Comparison of ENCODE assay signal across 16 cellular contexts in genomic region chr7:133912916-133913697, GRCh38.
DNase-seq lines count a peak whose midpoint lies in the region; ATAC-seq and TF ChIP-seq lines count a peak whose summit lies in the region.
"Had no signal": no experiment of that assay in that cellular context is flagged by ENCODE, and none has a peak within 500 bp of the region (broad histone marks: within the 10 kb centered on the region; RNA-seq: fewer than 3 reads in every experiment).

No MANE protein-coding gene starts in this region.

- H3K27ac Mint-ChIP-seq in MCF 10A (ENCODE audit: low read depth, unreplicated experiment) = no peak overlapping the region
- H3K27ac Mint-ChIP-seq in stimulated activated effector memory CD8-positive, alpha-beta T cell treated with anti-CD3 and anti-CD28 coated beads, Interleukin-12 subunit alpha, Interleukin-12 subunit beta, amount 100 ng/mL, for 72 hours = no peak overlapping the region
- H3K27ac Mint-ChIP-seq: activated CD8-positive, alpha-beta memory T cell treated with anti-CD3 and anti-CD28 coated beads, Interleukin-2, amount 10 ng/mL, durations not matched to agents 7 days and 5 days; activated naive CD4-positive, alpha-beta T cell treated with anti-CD3 and anti-CD28 coated beads for 36 hours had no signal

- no peak overlapping the region for H3K4me3 ChIP-seq in breast epithelium
- no peak overlapping the region for H3K4me3 ChIP-seq in epithelial cell of esophagus (ENCODE audit: low read length)
- H3K4me3 ChIP-seq: esophagus muscularis mucosa, thoracic aorta had no signal

- POLR2A ChIA-PET in MCF 10A (lab: Yijun Ruan, JAX) = interaction anchor here (0.6 kb wide), 1 partner anchor 27 kb away, joined by 3 read pairs; no protein-coding TSS in a partner anchor

- H3K27me3 ChIP-seq in breast epithelium = no peaks in the 10 kb centered on the region
- H3K27me3 ChIP-seq: esophagus muscularis mucosa had no signal

- no peak for TF ChIP-seq POLR2A in breast epithelium (IDR thresholded peaks at IDR 0.05)

- H3K4me3 Mint-ChIP-seq in MCF 10A (ENCODE audit: unreplicated experiment) = no peak overlapping the region
- H3K4me3 Mint-ChIP-seq in stimulated activated effector memory CD8-positive, alpha-beta T cell treated with anti-CD3 and anti-CD28 coated beads, Interleukin-12 subunit alpha, Interleukin-12 subunit beta, amount 100 ng/mL, for 72 hours = no peak overlapping the region
- H3K4me3 Mint-ChIP-seq: activated CD8-positive, alpha-beta memory T cell treated with anti-CD3 and anti-CD28 coated beads, Interleukin-2, amount 10 ng/mL, durations not matched to agents 7 days and 5 days; activated naive CD4-positive, alpha-beta T cell treated with anti-CD3 and anti-CD28 coated beads for 36 hours; central memory CD8-positive, alpha-beta T cell had no signal

- no peak overlapping the region for H3K27ac ChIP-seq in breast epithelium
- H3K27ac ChIP-seq: esophagus muscularis mucosa, parathyroid adenoma, thoracic aorta, VCaP had no signal

- H3K27me3 Mint-ChIP-seq in MCF 10A (ENCODE audit: insufficient read depth, unreplicated experiment) = no peaks in the 10 kb centered on the region
- H3K27me3 Mint-ChIP-seq: activated CD8-positive, alpha-beta memory T cell treated with anti-CD3 and anti-CD28 coated beads, Interleukin-2, amount 10 ng/mL, durations not matched to agents 7 days and 5 days; central memory CD8-positive, alpha-beta T cell had no signal

- peak; percentile 61 for ATAC-seq in stimulated activated effector memory CD8-positive, alpha-beta T cell treated with anti-CD3 and anti-CD28 coated beads, Interleukin-12 subunit alpha, Interleukin-12 subunit beta, amount 100 ng/mL, for 72 hours
- ATAC-seq: activated CD8-positive, alpha-beta memory T cell treated with anti-CD3 and anti-CD28 coated beads, Interleukin-2, amount 10 ng/mL, durations not matched to agents 7 days and 5 days had no signal

- no peaks in the 10 kb centered on the region for H3K4me1 ChIP-seq in breast epithelium
- H3K4me1 ChIP-seq: esophagus muscularis mucosa, parathyroid adenoma had no signal

- BruUV-seq in MCF 10A (replicated peaks; lab: Mats Ljungman, UMichigan) = no TSS peak

- H3K4me1 Mint-ChIP-seq in MCF 10A (ENCODE audit: insufficient read depth, unreplicated experiment) = no peaks in the 10 kb centered on the region
- H3K4me1 Mint-ChIP-seq in stimulated activated effector memory CD8-positive, alpha-beta T cell treated with anti-CD3 and anti-CD28 coated beads, Interleukin-12 subunit alpha, Interleukin-12 subunit beta, amount 100 ng/mL, for 72 hours = no peaks in the 10 kb centered on the region
- H3K4me1 Mint-ChIP-seq: central memory CD8-positive, alpha-beta T cell had no signal

- no peaks in the 10 kb centered on the region for H3K36me3 Mint-ChIP-seq in MCF 10A (ENCODE audit: insufficient read depth, unreplicated experiment)
- H3K36me3 Mint-ChIP-seq in stimulated activated effector memory CD8-positive, alpha-beta T cell treated with anti-CD3 and anti-CD28 coated beads, Interleukin-12 subunit alpha, Interleukin-12 subunit beta, amount 100 ng/mL, for 72 hours = peaks cover 4% of the 10 kb centered on the region

- H3K36me3 ChIP-seq in breast epithelium = no peaks in the 10 kb centered on the region
- H3K36me3 ChIP-seq: thoracic aorta had no signal

- CTCF ChIA-PET in MCF 10A (lab: Yijun Ruan, JAX) = interaction anchor here (0.7 kb wide), 1 partner anchor 24 kb away, joined by 3 read pairs; no protein-coding TSS in a partner anchor

- intact Hi-C loops in MCF 10A (cut with micrococcal nuclease) (no loop called here), breast epithelium (cut with DNase I; ENCODE audit: low total_unique reads) (no loop called here)

- H3K9me3 ChIP-seq in breast epithelium = no peaks in the 10 kb centered on the region
- H3K9me3 ChIP-seq: esophagus muscularis mucosa, thoracic aorta had no signal

- peak; percentile 24 for DNase-seq in MCF 10A (ENCODE audit: unreplicated experiment)
- no peak for DNase-seq in breast epithelium (ENCODE audit: low spot score in 2 of 2)
- peak; percentile 51 for DNase-seq in RKO (ENCODE audit: low spot score)
- DNase-seq in epithelial cell of esophagus (ENCODE audit: low read depth) = peak; percentile 83
- no peak for DNase-seq in stimulated activated effector memory CD8-positive, alpha-beta T cell treated with anti-CD3 and anti-CD28 coated beads, Interleukin-12 subunit alpha, Interleukin-12 subunit beta, amount 100 ng/mL, for 72 hours (ENCODE audit: low spot score in 2 of 2)
- DNase-seq in cerebellar cortex (ENCODE audit: low spot score) = no peak
- no peak for DNase-seq in mesenteric fat pad (ENCODE audit: low spot score)
- no peak for DNase-seq in retina
- DNase-seq: activated CD8-positive, alpha-beta memory T cell treated with anti-CD3 and anti-CD28 coated beads, Interleukin-2, amount 10 ng/mL, durations not matched to agents 7 days and 5 days; activated naive CD4-positive, alpha-beta T cell treated with anti-CD3 and anti-CD28 coated beads for 36 hours; NCI-H2107 had no signal

- TF ChIP-seq CTCF in MCF 10A (IDR thresholded peaks at IDR 0.05; ENCODE audit: unreplicated experiment) (no peak), breast epithelium (IDR thresholded peaks at IDR 0.05) (no peak), epithelial cell of esophagus (IDR thresholded peaks at IDR 0.05; ENCODE audit: insufficient read depth, low read depth, low read length, missing control alignments) (no peak)

- H3K9me3 Mint-ChIP-seq in MCF 10A (ENCODE audit: unreplicated experiment) = no peaks in the 10 kb centered on the region
- no peaks in the 10 kb centered on the region for H3K9me3 Mint-ChIP-seq in stimulated activated effector memory CD8-positive, alpha-beta T cell treated with anti-CD3 and anti-CD28 coated beads, Interleukin-12 subunit alpha, Interleukin-12 subunit beta, amount 100 ng/mL, for 72 hours
- H3K9me3 Mint-ChIP-seq: activated naive CD4-positive, alpha-beta T cell treated with anti-CD3 and anti-CD28 coated beads for 36 hours; central memory CD8-positive, alpha-beta T cell had no signal

Comparison
In these comparisons a context has a peak if more than half of its experiments do, and no peak if none do; other contexts are left out.
1. DNase-seq: peak in MCF 10A (single experiment), RKO (single experiment) and epithelial cell of esophagus (single experiment); none in breast epithelium (0 of 2), stimulated activated effector memory CD8-positive, alpha-beta T cell treated with anti-CD3 and anti-CD28 coated beads, Interleukin-12 subunit alpha, Interleukin-12 subunit beta, amount 100 ng/mL, for 72 hours (0 of 2), cerebellar cortex (single experiment), mesenteric fat pad (single experiment) and retina (single experiment).